Comparison of ENCODE assay signal across 23 cellular contexts in genomic region chr6:33945931-33946330, GRCh38.
"Had no signal": no experiment of that assay in that cellular context is flagged by ENCODE, and none has a peak within 500 bp of the region (broad histone marks: within the 10 kb centered on the region; RNA-seq: fewer than 3 reads in every experiment).

No MANE protein-coding gene starts in this region.

- H3K9ac ChIP-seq: KMS-11 had no signal

- ATAC-seq: K562, Right ventricle myocardium inferior, SK-N-SH treated with all-trans-retinoic acid at 6 μM for 48 hours had no signal

- H3K27ac ChIP-seq: KMS-11, RWPE1, SJCRH30 had no signal

- H3K4me1 ChIP-seq: SJCRH30 had no signal

- DNase-seq: Kasumi-1, MV-4-11, NCI-H1048, NCI-H1105, NCI-H1436 treated with DMSO at 0.1 percent for 48 hours, NCI-H1694, NCI-H2029, NCI-H2081 treated with DMSO at 0.1 percent for 48 hours, NCI-H2171, NCI-H226, NCI-H446, NCI-H510A, NCI-H524 treated with DMSO at 0.1 percent for 48 hours, NCI-H69, NCI-H774, SHP77 treated with DMSO at 0.1 percent for 48 hours, SJCRH30, T-helper 1 cell had no signal

- H3K36me3 ChIP-seq: SJCRH30 had no signal

- H3K9me3 ChIP-seq: SJCRH30 had no signal

- H3K4me3 ChIP-seq: K562, SJCRH30 had no signal

- H3K4me2 ChIP-seq: KMS-11 had no signal
